In the genomic region with DNA sequence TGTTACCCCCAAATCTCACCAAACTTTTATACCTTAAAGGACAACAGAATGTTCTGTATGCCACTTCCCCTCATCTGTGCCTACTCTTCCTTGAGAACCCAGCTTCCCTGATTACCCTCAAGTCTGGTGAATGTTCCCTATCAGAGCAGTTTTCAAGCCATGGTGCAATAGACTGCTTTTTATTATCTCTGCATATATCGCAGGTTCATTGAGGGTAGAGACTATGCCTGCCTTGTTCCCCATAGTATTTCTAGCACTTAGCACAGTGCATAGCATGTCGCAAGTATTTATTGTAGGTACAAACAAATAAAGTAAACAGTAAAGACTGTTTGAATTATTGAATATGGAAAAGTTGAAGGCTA, we compare ENCODE assay signal across 9 cellular contexts.
A peak's percentile ranks its signal among the peaks of the same experiment; 100 is the strongest.
DNase-seq lines count a peak whose midpoint lies in the region; ATAC-seq and FAIRE-seq lines count a peak whose summit lies in the region.
"Had no signal": no experiment of that assay in that cellular context is flagged by ENCODE, and none has a peak within 500 bp of the region (broad histone marks: within the 10 kb centered on the region; RNA-seq: fewer than 3 reads in every experiment).

No MANE protein-coding gene starts in this region.

- DNase-seq in caudate nucleus (lab: John Stamatoyannopoulos, UW), result no peak
- no peak for DNase-seq in trophoblast cell
- DNase-seq in HTR-8/SVneo (ENCODE audit: insufficient read length, low spot score), result no peak
- no peak for DNase-seq in stimulated activated CD4-positive, alpha-beta T cell treated with anti-CD3 and anti-CD28 coated beads, Interleukin-1b, Interleukin-23, amount 100 ng/mL, for 48 hours
- DNase-seq in kidney tubule cell (ENCODE audit: low spot score), result no peak
- no peak for DNase-seq in pons (ENCODE audit: low spot score)
- DNase-seq: T1000 had no signal

- H3K4me2 ChIP-seq in trophoblast cell (ENCODE audit: low read length), result peak overlapping the region; percentile 44

- no peak for FAIRE-seq in HTR-8/SVneo (lab: Jason Lieb, UNC)

- H2BK12ac ChIP-seq in trophoblast cell (ENCODE audit: low read length), result peak overlapping the region; percentile 20

- H3K18ac ChIP-seq in trophoblast cell (ENCODE audit: low read length), result no peak overlapping the region

- ATAC-seq in GM18907 (IDR thresholded peaks at IDR 0.05; ENCODE audit: unreplicated experiment) (peak; percentile 31), HG03135 (IDR thresholded peaks at IDR 0.05; ENCODE audit: unreplicated experiment) (peak; percentile 24)

- peak overlapping the region; percentile 30 for H4K91ac ChIP-seq in trophoblast cell (ENCODE audit: low read depth, low read length)

- H3K27ac ChIP-seq in caudate nucleus (ENCODE audit: low read depth, low read length) (peak overlapping the region; percentile 5), trophoblast cell (ENCODE audit: low read depth, low read length) (peak overlapping the region; percentile 97)

- H2AFZ ChIP-seq in trophoblast cell (ENCODE audit: insufficient read depth, low read length, poor library complexity), result no peak overlapping the region

- H3K9ac ChIP-seq in trophoblast cell (ENCODE audit: low read length), result no peak overlapping the region

- H3K14ac ChIP-seq in trophoblast cell (ENCODE audit: low read length), result peak overlapping the region; percentile 57

- H2BK120ac ChIP-seq in trophoblast cell (ENCODE audit: insufficient read depth, low read length, poor library complexity), result peak overlapping the region; percentile 28

- H2AK5ac ChIP-seq in trophoblast cell (ENCODE audit: low read length), result no peak overlapping the region

- H4K12ac ChIP-seq in trophoblast cell (ENCODE audit: low read depth, low read length), result no peak overlapping the region

- no CpG with 5 or more reads among the region's 2 CpGs for WGBS in trophoblast cell (ENCODE audit: extremely low coverage, insufficient coverage, insufficient read length)

- H3K79me1 ChIP-seq in trophoblast cell (ENCODE audit: low read length), result peaks cover 12% of the 10 kb centered on the region

- H3K79me2 ChIP-seq in trophoblast cell (ENCODE audit: control insufficient read depth, insufficient read depth, low read length, poor library complexity), result no peaks in the 10 kb centered on the region

- H4K8ac ChIP-seq in trophoblast cell (ENCODE audit: low read depth, low read length), result no peak overlapping the region

- peak overlapping the region; percentile 66 for H2BK5ac ChIP-seq in trophoblast cell (ENCODE audit: low read depth, low read length, poor library complexity)

- no peaks in the 10 kb centered on the region for H3K27me3 ChIP-seq in trophoblast cell (ENCODE audit: insufficient read depth, low read length)

- peaks cover 12 to 17% of the 10 kb centered on the region in 2 experiments for H3K4me1 ChIP-seq in trophoblast cell (ENCODE audit: control insufficient read depth in 1 of 2, insufficient read depth in 2 of 2, low read length in 2 of 2)

- H3K36me3 ChIP-seq in trophoblast cell (ENCODE audit: control insufficient read depth in 1 of 2, insufficient read depth in 2 of 2, low read length in 2 of 2), result no peaks in the 10 kb centered on the region

- H3K4ac ChIP-seq in trophoblast cell (ENCODE audit: low read depth, low read length), result no peak overlapping the region

- H3K4me3 ChIP-seq in trophoblast cell (ENCODE audit: low read depth, low read length), result no peak overlapping the region

- H3K23ac ChIP-seq in trophoblast cell (ENCODE audit: low read length), result no peak overlapping the region

- no peaks in the 10 kb centered on the region for H3K9me3 ChIP-seq in trophoblast cell (ENCODE audit: insufficient read depth, low read depth, low read length)
